In the genomic region with DNA sequence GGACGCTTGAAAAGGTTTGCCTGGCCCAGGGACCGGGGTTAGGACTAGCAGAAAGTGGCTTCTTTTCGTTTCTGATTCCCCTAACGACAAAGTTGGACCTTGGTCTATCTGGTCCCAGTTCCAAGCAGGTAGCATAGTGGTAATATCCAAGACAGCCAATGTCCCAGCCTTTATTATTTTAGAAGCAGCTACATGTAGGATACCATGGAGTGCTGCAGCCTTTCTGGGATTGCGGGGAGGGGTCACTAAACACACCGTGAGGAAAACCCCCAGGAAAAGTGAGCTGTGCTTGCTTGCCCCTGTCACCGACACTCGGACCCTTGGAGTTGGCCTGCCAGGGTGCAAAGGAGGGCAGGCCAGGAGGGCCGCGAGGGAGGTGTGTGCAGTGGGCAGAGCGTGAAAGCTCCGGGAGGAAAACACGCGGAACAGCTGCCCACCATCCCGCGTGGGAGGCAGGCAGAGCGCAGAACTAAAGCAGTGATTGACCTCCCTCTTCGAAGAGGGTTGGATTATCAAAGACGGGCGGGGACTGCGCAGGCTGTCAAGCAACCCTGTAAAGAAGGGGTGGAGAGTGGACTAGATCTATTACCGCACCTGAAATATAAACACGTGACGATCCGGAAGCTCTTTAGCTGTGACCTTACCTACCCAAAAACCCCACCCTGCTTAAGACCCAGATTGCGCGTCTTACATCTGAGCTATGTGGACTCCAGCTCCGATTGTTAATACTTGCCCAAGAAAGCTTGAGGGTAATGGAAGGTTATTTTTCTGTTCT, we compare ENCODE assay signal across 1 cellular context.
TF ChIP-seq lines count a peak whose summit lies in the region.

No MANE protein-coding gene starts in this region.

TF ChIP-seq in K562, 482 proteins besides CTCF, POLR2A, EP300 and RAD21 (continued from another document):
- TF ChIP-seq ZNF584 (CRISPR knock-in tag; IDR thresholded peaks at IDR 0.05; ENCODE audit: low read depth), result 0 out of 2 replicates have a peak, but pooled peaks have one; percentile 6
- 0 out of 2 replicates have a peak, but pooled peaks have one; percentile 39 for TF ChIP-seq PHF21A (IDR thresholded peaks at IDR 0.05; ENCODE audit: borderline replicate concordance, low read depth)
- TF ChIP-seq SAP30 (IDR thresholded peaks at IDR 0.05; ENCODE audit: borderline replicate concordance, insufficient read depth, low read depth, low read length, poor library complexity, severe bottlenecking), result peak; percentile 78
- TF ChIP-seq, protein P1, sequence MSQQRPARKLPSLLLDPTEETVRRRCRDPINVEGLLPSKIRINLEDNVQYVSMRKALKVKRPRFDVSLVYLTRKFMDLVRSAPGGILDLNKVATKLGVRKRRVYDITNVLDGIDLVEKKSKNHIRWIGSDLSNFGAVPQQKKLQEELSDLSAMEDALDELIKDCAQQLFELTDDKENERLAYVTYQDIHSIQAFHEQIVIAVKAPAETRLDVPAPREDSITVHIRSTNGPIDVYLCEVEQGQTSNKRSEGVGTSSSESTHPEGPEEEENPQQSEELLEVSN (IDR thresholded peaks at IDR 0.05; ENCODE audit: borderline replicate concordance in 1 of 2, extremely low read depth in 1 of 2, insufficient read depth in 1 of 2, insufficient read length in 1 of 2, low read depth in 1 of 2, low read length in 1 of 2, poor library complexity in 1 of 2, severe bottlenecking in 1 of 2), result peak in 1 of 2 experiments; percentile 11
- no peak for TF ChIP-seq PTRF (tag; IDR thresholded peaks at IDR 0.05)
- TF ChIP-seq JUND (IDR thresholded peaks at IDR 0.05; ENCODE audit: borderline replicate concordance, low read depth, low read length), result no peak
- peak; percentile 36; the same call in 1 of the 3 replicates for TF ChIP-seq JUND (tag; IDR thresholded peaks at IDR 0.05; ENCODE audit: borderline replicate concordance, low read depth, low read length)
- no peak for TF ChIP-seq SIN3B (IDR thresholded peaks at IDR 0.05; ENCODE audit: low read depth)
- TF ChIP-seq RCOR1 (IDR thresholded peaks at IDR 0.05; ENCODE audit: borderline replicate concordance in 1 of 2, low read depth in 2 of 2, low read length in 2 of 2), result peak in 1 of 2 experiments; percentile 44; a peak in 2 of 4 replicates
- peak; percentile 69; the same call in 1 of the 2 replicates for TF ChIP-seq NR2C2 (CRISPR knock-in tag; IDR thresholded peaks at IDR 0.05)
- TF ChIP-seq NR2C2 (tag; IDR thresholded peaks at IDR 0.05), result peak; percentile 90
- peak; percentile 85 for TF ChIP-seq NR2C1 (IDR thresholded peaks at IDR 0.05)
- TF ChIP-seq NR2C1 (tag; IDR thresholded peaks at IDR 0.05), result peak; percentile 66
- peak; percentile 48 for TF ChIP-seq POLR2B (IDR thresholded peaks at IDR 0.05; ENCODE audit: low read depth, partially characterized antibody)
- 0 out of 2 replicates have a peak, but pooled peaks have one; percentile 55 for TF ChIP-seq MYC (IDR thresholded peaks at IDR 0.05; ENCODE audit: low read depth, low read length)
- TF ChIP-seq MYC (CRISPR knock-in tag; IDR thresholded peaks at IDR 0.05; ENCODE audit: borderline replicate concordance, low read depth), result no peak; the same call in 1 of the 2 replicates
- TF ChIP-seq, protein P2, sequence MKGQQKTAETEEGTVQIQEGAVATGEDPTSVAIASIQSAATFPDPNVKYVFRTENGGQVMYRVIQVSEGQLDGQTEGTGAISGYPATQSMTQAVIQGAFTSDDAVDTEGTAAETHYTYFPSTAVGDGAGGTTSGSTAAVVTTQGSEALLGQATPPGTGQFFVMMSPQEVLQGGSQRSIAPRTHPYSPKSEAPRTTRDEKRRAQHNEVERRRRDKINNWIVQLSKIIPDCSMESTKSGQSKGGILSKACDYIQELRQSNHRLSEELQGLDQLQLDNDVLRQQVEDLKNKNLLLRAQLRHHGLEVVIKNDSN (CRISPR knock-in tag; IDR thresholded peaks at IDR 0.05), result 0 out of 2 replicates have a peak, but pooled peaks have one; percentile 49
- TF ChIP-seq POLR2H (tag; IDR thresholded peaks at IDR 0.05; ENCODE audit: low read depth), result 0 out of 2 replicates have a peak, but pooled peaks have one; percentile 2
- TF ChIP-seq CBFA2T3 (IDR thresholded peaks at IDR 0.05), result peak; percentile 27; the same call in 1 of the 2 replicates
- peak; percentile 83; the same call in 1 of the 2 replicates for TF ChIP-seq ZC3H4 (CRISPR knock-in tag; IDR thresholded peaks at IDR 0.05; ENCODE audit: borderline replicate concordance)
- peak; percentile 59; the same call in 1 of the 2 replicates for TF ChIP-seq TOE1 (IDR thresholded peaks at IDR 0.05; ENCODE audit: borderline replicate concordance)
- no peak for TF ChIP-seq TOE1 (CRISPR knock-in tag; IDR thresholded peaks at IDR 0.05; ENCODE audit: borderline replicate concordance, low read depth)
- TF ChIP-seq, protein P3, sequence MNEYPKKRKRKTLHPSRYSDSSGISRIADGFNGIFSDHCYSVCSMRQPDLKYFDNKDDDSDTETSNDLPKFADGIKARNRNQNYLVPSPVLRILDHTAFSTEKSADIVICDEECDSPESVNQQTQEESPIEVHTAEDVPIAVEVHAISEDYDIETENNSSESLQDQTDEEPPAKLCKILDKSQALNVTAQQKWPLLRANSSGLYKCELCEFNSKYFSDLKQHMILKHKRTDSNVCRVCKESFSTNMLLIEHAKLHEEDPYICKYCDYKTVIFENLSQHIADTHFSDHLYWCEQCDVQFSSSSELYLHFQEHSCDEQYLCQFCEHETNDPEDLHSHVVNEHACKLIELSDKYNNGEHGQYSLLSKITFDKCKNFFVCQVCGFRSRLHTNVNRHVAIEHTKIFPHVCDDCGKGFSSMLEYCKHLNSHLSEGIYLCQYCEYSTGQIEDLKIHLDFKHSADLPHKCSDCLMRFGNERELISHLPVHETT (CRISPR knock-in tag; conservative IDR thresholded peaks at IDR 0.05 in 1 of 2, IDR thresholded peaks at IDR 0.05 in 1 of 2), result 0 out of 4 replicates have a peak, but pooled peaks of 1 of the 2 experiments have one; percentile 11
- TF ChIP-seq RHOXF2B (CRISPR knock-in tag; conservative IDR thresholded peaks at IDR 0.05), result no peak
- TF ChIP-seq, protein P4, sequence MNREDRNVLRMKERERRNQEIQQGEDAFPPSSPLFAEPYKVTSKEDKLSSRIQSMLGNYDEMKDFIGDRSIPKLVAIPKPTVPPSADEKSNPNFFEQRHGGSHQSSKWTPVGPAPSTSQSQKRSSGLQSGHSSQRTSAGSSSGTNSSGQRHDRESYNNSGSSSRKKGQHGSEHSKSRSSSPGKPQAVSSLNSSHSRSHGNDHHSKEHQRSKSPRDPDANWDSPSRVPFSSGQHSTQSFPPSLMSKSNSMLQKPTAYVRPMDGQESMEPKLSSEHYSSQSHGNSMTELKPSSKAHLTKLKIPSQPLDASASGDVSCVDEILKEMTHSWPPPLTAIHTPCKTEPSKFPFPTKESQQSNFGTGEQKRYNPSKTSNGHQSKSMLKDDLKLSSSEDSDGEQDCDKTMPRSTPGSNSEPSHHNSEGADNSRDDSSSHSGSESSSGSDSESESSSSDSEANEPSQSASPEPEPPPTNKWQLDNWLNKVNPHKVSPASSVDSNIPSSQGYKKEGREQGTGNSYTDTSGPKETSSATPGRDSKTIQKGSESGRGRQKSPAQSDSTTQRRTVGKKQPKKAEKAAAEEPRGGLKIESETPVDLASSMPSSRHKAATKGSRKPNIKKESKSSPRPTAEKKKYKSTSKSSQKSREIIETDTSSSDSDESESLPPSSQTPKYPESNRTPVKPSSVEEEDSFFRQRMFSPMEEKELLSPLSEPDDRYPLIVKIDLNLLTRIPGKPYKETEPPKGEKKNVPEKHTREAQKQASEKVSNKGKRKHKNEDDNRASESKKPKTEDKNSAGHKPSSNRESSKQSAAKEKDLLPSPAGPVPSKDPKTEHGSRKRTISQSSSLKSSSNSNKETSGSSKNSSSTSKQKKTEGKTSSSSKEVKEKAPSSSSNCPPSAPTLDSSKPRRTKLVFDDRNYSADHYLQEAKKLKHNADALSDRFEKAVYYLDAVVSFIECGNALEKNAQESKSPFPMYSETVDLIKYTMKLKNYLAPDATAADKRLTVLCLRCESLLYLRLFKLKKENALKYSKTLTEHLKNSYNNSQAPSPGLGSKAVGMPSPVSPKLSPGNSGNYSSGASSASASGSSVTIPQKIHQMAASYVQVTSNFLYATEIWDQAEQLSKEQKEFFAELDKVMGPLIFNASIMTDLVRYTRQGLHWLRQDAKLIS (CRISPR knock-in tag; IDR thresholded peaks at IDR 0.05), result peak; percentile 64
- no peak for TF ChIP-seq TARDBP (IDR thresholded peaks at IDR 0.05)
- TF ChIP-seq HDAC2 (IDR thresholded peaks at IDR 0.05), result peak; percentile 86
- no peak for TF ChIP-seq ZNF586 (CRISPR knock-in tag; conservative IDR thresholded peaks at IDR 0.05)
- TF ChIP-seq CBX2 (IDR thresholded peaks at IDR 0.05; ENCODE audit: insufficient read depth, low read length, poor library complexity, severe bottlenecking), result no peak
- TF ChIP-seq ARNT (IDR thresholded peaks at IDR 0.05), result 0 out of 4 replicates have a peak, but pooled peaks of 1 of the 2 experiments have one; percentile 16
- no peak for TF ChIP-seq ELF2 (CRISPR knock-in tag; IDR thresholded peaks at IDR 0.05)
- no peak for TF ChIP-seq SPI1 (IDR thresholded peaks at IDR 0.05; ENCODE audit: borderline replicate concordance, low read depth, low read length)
- TF ChIP-seq KAT8 (IDR thresholded peaks at IDR 0.05; ENCODE audit: low read depth), result no peak
- TF ChIP-seq ZFP36 (IDR thresholded peaks at IDR 0.05; ENCODE audit: low read depth, low read length, partially characterized antibody), result no peak
- TF ChIP-seq, protein P5, sequence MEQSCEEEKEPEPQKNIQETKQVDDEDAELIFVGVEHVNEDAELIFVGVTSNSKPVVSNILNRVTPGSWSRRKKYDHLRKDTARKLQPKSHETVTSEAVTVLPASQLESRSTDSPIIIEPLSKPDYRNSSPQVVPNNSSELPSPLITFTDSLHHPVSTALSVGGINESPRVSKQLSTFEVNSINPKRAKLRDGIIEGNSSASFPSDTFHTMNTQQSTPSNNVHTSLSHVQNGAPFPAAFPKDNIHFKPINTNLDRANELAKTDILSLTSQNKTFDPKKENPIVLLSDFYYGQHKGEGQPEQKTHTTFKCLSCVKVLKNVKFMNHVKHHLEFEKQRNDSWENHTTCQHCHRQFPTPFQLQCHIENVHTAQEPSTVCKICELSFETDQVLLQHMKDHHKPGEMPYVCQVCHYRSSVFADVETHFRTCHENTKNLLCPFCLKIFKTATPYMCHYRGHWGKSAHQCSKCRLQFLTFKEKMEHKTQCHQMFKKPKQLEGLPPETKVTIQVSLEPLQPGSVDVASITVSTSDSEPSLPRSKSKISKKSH (CRISPR knock-in tag; IDR thresholded peaks at IDR 0.05), result no peak
- TF ChIP-seq PTBP1 (IDR thresholded peaks at IDR 0.05; ENCODE audit: low read depth, low read length), result no peak
- TF ChIP-seq, protein P6, sequence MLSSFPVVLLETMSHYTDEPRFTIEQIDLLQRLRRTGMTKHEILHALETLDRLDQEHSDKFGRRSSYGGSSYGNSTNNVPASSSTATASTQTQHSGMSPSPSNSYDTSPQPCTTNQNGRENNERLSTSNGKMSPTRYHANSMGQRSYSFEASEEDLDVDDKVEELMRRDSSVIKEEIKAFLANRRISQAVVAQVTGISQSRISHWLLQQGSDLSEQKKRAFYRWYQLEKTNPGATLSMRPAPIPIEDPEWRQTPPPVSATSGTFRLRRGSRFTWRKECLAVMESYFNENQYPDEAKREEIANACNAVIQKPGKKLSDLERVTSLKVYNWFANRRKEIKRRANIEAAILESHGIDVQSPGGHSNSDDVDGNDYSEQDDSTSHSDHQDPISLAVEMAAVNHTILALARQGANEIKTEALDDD (IDR thresholded peaks at IDR 0.05), result 0 out of 2 replicates have a peak, but pooled peaks have one; percentile 49
- TF ChIP-seq SP1 (CRISPR knock-in tag; IDR thresholded peaks at IDR 0.05), result 0 out of 2 replicates have a peak, but pooled peaks have one; percentile 44
- TF ChIP-seq ZNF589 (CRISPR knock-in tag; IDR thresholded peaks at IDR 0.05; ENCODE audit: low read depth), result 0 out of 2 replicates have a peak, but pooled peaks have one; percentile 2
- 0 out of 4 replicates have a peak, but pooled peaks of 1 of the 2 experiments have one; percentile 32 for TF ChIP-seq SRF (CRISPR knock-in tag; IDR thresholded peaks at IDR 0.05)
- TF ChIP-seq SUPT5H (IDR thresholded peaks at IDR 0.05), result peak; percentile 50; the same call in 1 of the 2 replicates
- TF ChIP-seq MCM3 (IDR thresholded peaks at IDR 0.05), result no peak
- peak; percentile 70 to 71; a peak in 2 of 4 replicates for TF ChIP-seq KDM1A (IDR thresholded peaks at IDR 0.05)
- TF ChIP-seq FOXK2 (conservative IDR thresholded peaks at IDR 0.05 in 1 of 2, IDR thresholded peaks at IDR 0.05 in 1 of 2; ENCODE audit: low read depth in 2 of 2), result 0 out of 4 replicates have a peak, but pooled peaks of 1 of the 2 experiments have one; percentile 10
- no peak for TF ChIP-seq RNF2 (IDR thresholded peaks at IDR 0.05)
